23 cellular contexts compared by ENCODE assay signal in the genomic region with DNA sequence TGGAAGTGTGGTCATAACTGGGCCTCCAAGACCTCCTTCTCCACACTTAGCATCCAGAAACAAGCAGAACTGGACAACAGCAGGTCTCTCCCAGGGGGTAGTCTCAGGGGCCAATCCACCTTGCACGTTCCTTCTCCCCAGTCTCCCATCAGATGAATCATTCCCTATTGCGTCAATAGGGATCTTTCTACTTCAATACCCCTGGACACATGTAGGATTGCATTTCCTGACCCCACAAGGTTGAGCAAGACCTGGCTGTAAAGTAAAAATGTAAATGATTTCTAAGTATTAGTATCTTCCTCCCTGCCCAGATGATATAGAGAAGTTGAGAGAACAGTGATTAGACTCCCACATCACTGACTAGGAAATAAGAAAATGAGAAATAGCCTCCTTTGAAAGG.
"Had no signal": no experiment of that assay in that cellular context is flagged by ENCODE, and none has a peak within 500 bp of the region (broad histone marks: within the 10 kb centered on the region; RNA-seq: fewer than 3 reads in every experiment).

No MANE protein-coding gene starts in this region.

- DNase-seq: activated B cell treated with CpG ODN at 0.5 μM for 24 hours; activated CD4-positive, alpha-beta T cell treated with anti-CD3 and anti-CD28 coated beads for 1 hour; activated CD4-positive, alpha-beta T cell treated with anti-CD3 and anti-CD28 coated beads, Interleukin-2, amount 10 ng/mL, durations not matched to agents 24 days and 14 days; activated CD4-positive, alpha-beta T cell treated with anti-CD3 and anti-CD28 coated beads, Interleukin-2, amount 50 U/mL, for 48 hours; activated CD8-positive, alpha-beta memory T cell treated with anti-CD3 and anti-CD28 coated beads, Interleukin-2, amount 10 ng/mL, durations not matched to agents 7 days and 5 days; activated effector memory CD4-positive, alpha-beta T cell treated with Interleukin-2 at 50 U/mL for 16 hours; activated naive CD4-positive, alpha-beta T cell; activated naive CD8-positive, alpha-beta T cell treated with anti-CD3 and anti-CD28 coated beads, Interleukin-2, amount 50 U/mL, for 24 hours; activated T-cell treated with anti-CD3 and anti-CD28 coated beads, Interleukin-2, amount 50 U/mL, for 24 hours; amniotic stem cell; body of pancreas; MM.1S; NCI-H1417 treated with DMSO at 0.1 percent for 48 hours; NCI-H345; NCI-H748 treated with DMSO at 0.1 percent for 48 hours; PC-3; SIG-M5; T-helper 17 cell; T-helper 9 cell had no signal

- H3K36me3 ChIP-seq: ascending aorta had no signal

- H3K9me3 Mint-ChIP-seq: activated B cell treated with CpG ODN at 0.5 μM for 24 hours; activated CD4-positive, alpha-beta T cell treated with anti-CD3 and anti-CD28 coated beads, Interleukin-2, amount 10 ng/mL, durations not matched to agents 24 days and 14 days; activated naive CD4-positive, alpha-beta T cell treated with anti-CD3 and anti-CD28 coated beads, Interleukin-2, amount 50 U/mL, for 24 hours; activated naive CD8-positive, alpha-beta T cell treated with anti-CD3 and anti-CD28 coated beads, Interleukin-2, amount 50 U/mL, for 24 hours; activated T-cell treated with anti-CD3 and anti-CD28 coated beads, Interleukin-2, amount 50 U/mL, for 24 hours; activated T-helper 1 cell treated with anti-CD3 and anti-CD28 coated beads, Interleukin-12 subunit alpha, Interleukin-12 subunit beta, Interleukin-2, Interleukin-4 antibody, amounts not matched to agents 30 ng/mL and 10 ng/mL and 1 ng/mL, durations not matched to agents 14 hours and 24 hours and 36 hours; central memory CD8-positive, alpha-beta T cell had no signal

- H3K36me3 Mint-ChIP-seq: activated CD8-positive, alpha-beta memory T cell treated with anti-CD3 and anti-CD28 coated beads, Interleukin-2, amount 10 ng/mL, durations not matched to agents 7 days and 5 days; activated naive CD4-positive, alpha-beta T cell treated with anti-CD3 and anti-CD28 coated beads, Interleukin-2, amount 50 U/mL, for 24 hours had no signal

- H3K27ac Mint-ChIP-seq: activated B cell treated with CpG ODN at 0.5 μM for 24 hours; activated CD4-positive, alpha-beta T cell treated with anti-CD3 and anti-CD28 coated beads, Interleukin-2, amount 10 ng/mL, durations not matched to agents 24 days and 14 days; activated CD8-positive, alpha-beta memory T cell treated with anti-CD3 and anti-CD28 coated beads, Interleukin-2, amount 10 ng/mL, durations not matched to agents 7 days and 5 days; activated naive CD4-positive, alpha-beta T cell treated with anti-CD3 and anti-CD28 coated beads, Interleukin-2, amount 50 U/mL, for 24 hours; activated naive CD8-positive, alpha-beta T cell treated with anti-CD3 and anti-CD28 coated beads, Interleukin-2, amount 50 U/mL, for 24 hours; activated T-cell treated with anti-CD3 and anti-CD28 coated beads, Interleukin-2, amount 50 U/mL, for 24 hours; activated T-helper 1 cell treated with anti-CD3 and anti-CD28 coated beads, Interleukin-12 subunit alpha, Interleukin-12 subunit beta, Interleukin-2, Interleukin-4 antibody, amounts not matched to agents 30 ng/mL and 10 ng/mL and 1 ng/mL, durations not matched to agents 14 hours and 24 hours and 36 hours; T-helper 17 cell had no signal

- H3K4me3 Mint-ChIP-seq: activated B cell treated with CpG ODN at 0.5 μM for 24 hours; activated CD4-positive, alpha-beta T cell treated with anti-CD3 and anti-CD28 coated beads, Interleukin-2, amount 10 ng/mL, durations not matched to agents 24 days and 14 days; activated CD8-positive, alpha-beta memory T cell treated with anti-CD3 and anti-CD28 coated beads, Interleukin-2, amount 10 ng/mL, durations not matched to agents 7 days and 5 days; activated naive CD4-positive, alpha-beta T cell treated with anti-CD3 and anti-CD28 coated beads, Interleukin-2, amount 50 U/mL, for 24 hours; activated naive CD8-positive, alpha-beta T cell treated with anti-CD3 and anti-CD28 coated beads, Interleukin-2, amount 50 U/mL, for 24 hours; activated T-cell treated with anti-CD3 and anti-CD28 coated beads, Interleukin-2, amount 50 U/mL, for 24 hours; activated T-helper 1 cell treated with anti-CD3 and anti-CD28 coated beads, Interleukin-12 subunit alpha, Interleukin-12 subunit beta, Interleukin-2, Interleukin-4 antibody, amounts not matched to agents 30 ng/mL and 10 ng/mL and 1 ng/mL, durations not matched to agents 14 hours and 24 hours and 36 hours; central memory CD8-positive, alpha-beta T cell; T-helper 17 cell had no signal

- H3K4me3 ChIP-seq: ascending aorta, body of pancreas had no signal

- ATAC-seq: activated CD8-positive, alpha-beta memory T cell treated with anti-CD3 and anti-CD28 coated beads, Interleukin-2, amount 10 ng/mL, durations not matched to agents 7 days and 5 days; activated naive CD8-positive, alpha-beta T cell treated with anti-CD3 and anti-CD28 coated beads, Interleukin-2, amount 50 U/mL, for 24 hours; body of pancreas; PC-3; T-helper 17 cell had no signal

- H3K27me3 ChIP-seq: ascending aorta had no signal

- H3K4me1 Mint-ChIP-seq: activated CD4-positive, alpha-beta T cell treated with anti-CD3 and anti-CD28 coated beads, Interleukin-2, amount 10 ng/mL, durations not matched to agents 24 days and 14 days; activated CD8-positive, alpha-beta memory T cell treated with anti-CD3 and anti-CD28 coated beads, Interleukin-2, amount 10 ng/mL, durations not matched to agents 7 days and 5 days; activated naive CD8-positive, alpha-beta T cell treated with anti-CD3 and anti-CD28 coated beads, Interleukin-2, amount 50 U/mL, for 24 hours had no signal
